In the genomic region with DNA sequence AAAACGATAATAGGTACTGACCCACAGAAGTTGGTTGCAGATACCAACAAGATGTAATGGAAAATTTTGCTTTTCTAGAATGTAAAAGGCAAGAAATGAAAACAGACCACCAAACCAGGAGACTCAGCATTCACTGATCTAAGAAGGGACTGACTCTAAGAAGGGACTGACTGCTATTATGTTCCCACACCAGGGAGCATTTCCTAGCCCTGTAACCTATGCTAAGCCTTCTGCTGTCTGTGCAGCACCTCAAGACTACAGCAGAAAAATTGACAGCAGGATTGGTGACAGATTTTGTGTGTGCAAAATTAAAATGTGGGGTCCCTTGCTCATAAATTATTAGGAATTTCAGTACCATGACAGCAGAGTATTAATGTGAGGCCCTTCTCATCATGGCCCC, we compare ENCODE assay signal across 19 cellular contexts.
DNase-seq lines count a peak whose midpoint lies in the region; ATAC-seq, FAIRE-seq and TF ChIP-seq lines count a peak whose summit lies in the region.
"Had no signal": no experiment of that assay in that cellular context is flagged by ENCODE, and none has a peak within 500 bp of the region (broad histone marks: within the 10 kb centered on the region; RNA-seq: fewer than 3 reads in every experiment).

No MANE protein-coding gene starts in this region.

- ATAC-seq in GM23338 (peak; percentile 68), GM12878 (no peak), SK-N-SH treated with all-trans-retinoic acid at 6 μM for 48 hours (no peak), HG03196 (IDR thresholded peaks at IDR 0.05; ENCODE audit: unreplicated experiment) (no peak)

- intact Hi-C loops in GM12878 (cut with micrococcal nuclease; ENCODE audit: unreplicated experiment): no loop called here

- no peaks in the 10 kb centered on the region for H3K9me2 ChIP-seq in GM23338 (ENCODE audit: insufficient read depth)

- H3K27me3 Mint-ChIP-seq in GM23338 (ENCODE audit: insufficient read depth, low read depth, poor library complexity): no peaks in the 10 kb centered on the region
- H3K27me3 Mint-ChIP-seq: CD4-positive, alpha-beta memory T cell had no signal

- no peak overlapping the region for H3K4me3 Mint-ChIP-seq in GM23338
- H3K4me3 Mint-ChIP-seq: CD4-positive, alpha-beta memory T cell had no signal

- H3K27me3 ChIP-seq in GM23338 (ENCODE audit: insufficient read depth): no peaks in the 10 kb centered on the region
- H3K27me3 ChIP-seq in GM12878 (replicated peaks in 1 of 2; ENCODE audit: control insufficient read depth in 2 of 2, insufficient read depth in 2 of 2, low read length in 1 of 2): no peaks in the 10 kb centered on the region

- H3K36me3 ChIP-seq in GM23338 (ENCODE audit: insufficient read depth): no peaks in the 10 kb centered on the region
- H3K36me3 ChIP-seq in GM12878 (ENCODE audit: control insufficient read depth in 2 of 2, insufficient read depth in 2 of 2, low read length in 1 of 2): no peaks in the 10 kb centered on the region

- RAD21 ChIA-PET in GM12878 (lab: Charles Lee; ENCODE audit: unreplicated experiment): no interaction called here

- no peaks in the 10 kb centered on the region for H3K4me1 ChIP-seq in GM23338 (ENCODE audit: insufficient read depth)
- H3K4me1 ChIP-seq in GM12878 (ENCODE audit: control insufficient read depth, insufficient read depth, low read length): no peaks in the 10 kb centered on the region; the same call in 1 of the 2 replicates

- no peak overlapping the region for H3K4me3 ChIP-seq in GM23338
- H3K4me3 ChIP-seq in GM12878: no peak overlapping the region

- no peak for TF ChIP-seq POLR2A in GM12878 (IDR thresholded peaks at IDR 0.05; ENCODE audit: low read depth, low read length)

- H3K4me2 ChIP-seq in GM23338 (no peak overlapping the region), GM12878 (ENCODE audit: control insufficient read depth, insufficient read depth) (no peak overlapping the region)

- no peaks in the 10 kb centered on the region for H4K20me1 ChIP-seq in GM23338 (replicated peaks; ENCODE audit: insufficient read depth)
- no peaks in the 10 kb centered on the region for H4K20me1 ChIP-seq in GM12878 (ENCODE audit: control insufficient read depth, insufficient read depth)

- TF ChIP-seq CTCF in GM23338 (conservative IDR thresholded peaks at IDR 0.05; ENCODE audit: low read depth in 2 of 2) (no peak), GM12878 (IDR thresholded peaks at IDR 0.05 in 2 of 3, conservative IDR thresholded peaks at IDR 0.05 in 1 of 3; ENCODE audit: control insufficient read depth in 2 of 3, extremely low read depth in 1 of 3, insufficient read depth in 1 of 3, low read depth in 3 of 3, low read length in 3 of 3) (no peak)

- in situ Hi-C loops in G401 (cut with HindIII; ENCODE audit: low sequenced_read_pairs): no loop called here
- in situ Hi-C loops in GM12878 (cut with MboI): no loop called here

- no peaks in the 10 kb centered on the region for H3K36me3 Mint-ChIP-seq in GM23338 (ENCODE audit: low read depth)
- H3K36me3 Mint-ChIP-seq: CD4-positive, alpha-beta memory T cell had no signal

- SMC1A ChIA-PET in GM12878 (lab: Charles Lee; ENCODE audit: uncharacterized antibody, unreplicated experiment): interaction anchor here (0.7 kb wide), 1 partner anchor 23 kb away, joined by 3 read pairs; no protein-coding TSS in a partner anchor

- no peak for TF ChIP-seq EP300 in GM12878 (IDR thresholded peaks at IDR 0.05; ENCODE audit: borderline replicate concordance in 1 of 2, control insufficient read depth in 1 of 2, low read depth in 2 of 2, low read length in 2 of 2)

- H3K9ac ChIP-seq in GM12878 (ENCODE audit: control insufficient read depth, insufficient read depth, low read length): no peak overlapping the region

- H3K27ac ChIP-seq in GM23338 (ENCODE audit: low read depth): no peak overlapping the region
- no peak overlapping the region for H3K27ac ChIP-seq in GM12878 (ENCODE audit: control insufficient read depth, insufficient read depth)

- no peak overlapping the region for H3K27ac Mint-ChIP-seq in GM23338
- H3K27ac Mint-ChIP-seq: CD4-positive, alpha-beta memory T cell had no signal

- H3K9me3 ChIP-seq in GM12878 (replicated peaks; ENCODE audit: control insufficient read depth, insufficient read depth, low read length): no peaks in the 10 kb centered on the region; the same call in 2 of the 3 replicates

- no peaks in the 10 kb centered on the region for H3K9me3 Mint-ChIP-seq in GM23338

- no TSS peak for BruUV-seq in GM12878 (replicated peaks; lab: Mats Ljungman, UMichigan)

- no peaks in the 10 kb centered on the region for H3F3A ChIP-seq in GM23338 (replicated peaks; ENCODE audit: low read depth)

- no peak for TF ChIP-seq RAD21 in GM12878 (IDR thresholded peaks at IDR 0.05; ENCODE audit: insufficient read depth, low read depth, low read length)

- FAIRE-seq in GM12878 (lab: Jason Lieb, UNC): no peak
- FAIRE-seq: GM18507, H1 had no signal

- 0 out of 3 replicates have a peak, but pooled peaks cover 5% of the 10 kb centered on the region for H3K4me1 Mint-ChIP-seq in GM23338
- H3K4me1 Mint-ChIP-seq: CD4-positive, alpha-beta memory T cell had no signal

- H3K79me2 ChIP-seq in GM23338 (replicated peaks; ENCODE audit: insufficient read depth) (no peaks in the 10 kb centered on the region), GM12878 (ENCODE audit: control insufficient read depth, insufficient read depth, low read length) (no peaks in the 10 kb centered on the region)

- H2AFZ ChIP-seq in GM23338: no peak overlapping the region
- peak overlapping the region; percentile 59; the same call in 1 of the 2 replicates for H2AFZ ChIP-seq in GM12878 (ENCODE audit: control insufficient read depth, low read depth, low read length)

- POLR2A ChIA-PET in GM12878 (lab: Charles Lee): no interaction called here

- DNase-seq in G401 (ENCODE audit: low spot score): peak; percentile 70
- DNase-seq in GM23338 (ENCODE audit: low spot score): no peak
- DNase-seq in GM12878 (ENCODE audit: low read depth, low spot score): no peak
- DNase-seq in cerebellum (ENCODE audit: low spot score): peak; percentile 24
- DNase-seq in A172 (ENCODE audit: low spot score): no peak
- DNase-seq in NCI-H146 (lab: John Stamatoyannopoulos, UW): no peak
- DNase-seq: 8988T; Calu3; CD4-positive, alpha-beta memory T cell; COR-L47; DMS79; EL; GF-D8; H7; HCEC 1CT had no signal

- CTCF ChIA-PET in GM12878 (lab: Yijun Ruan, JAX): no interaction called here

- 0% methylated on average over 1 of the region's 1 CpG for WGBS in GM12878 (ENCODE audit: insufficient coverage, insufficient replicate concordance, low lambda C conversion rate, missing lambda C conversion rate)

TF ChIP-seq in GM23338, 12 proteins besides CTCF, POLR2A, EP300 and RAD21 (continues in another document):
- TF ChIP-seq EZH2 (IDR thresholded peaks at IDR 0.05; ENCODE audit: low read depth, unreplicated experiment): no peak
- no peak for TF ChIP-seq POLR2AphosphoS5 (IDR thresholded peaks at IDR 0.05; ENCODE audit: low read depth)
- TF ChIP-seq JUNB (IDR thresholded peaks at IDR 0.05; ENCODE audit: unreplicated experiment): no peak
- no peak for TF ChIP-seq ZNF114 (CRISPR knock-in tag; IDR thresholded peaks at IDR 0.05)
- TF ChIP-seq EZH2phosphoT487 (IDR thresholded peaks at IDR 0.05; ENCODE audit: unreplicated experiment): no peak

TF ChIP-seq in GM12878, 131 proteins besides CTCF, POLR2A, EP300 and RAD21 (continues in another document):
- TF ChIP-seq SUPT20H (IDR thresholded peaks at IDR 0.05; ENCODE audit: borderline replicate concordance, control insufficient read depth, low read depth, low read length): no peak
- no peak for TF ChIP-seq RELA (IDR thresholded peaks at IDR 0.05; ENCODE audit: borderline replicate concordance, partially characterized antibody)
- no peak for TF ChIP-seq CBX5 (IDR thresholded peaks at IDR 0.05; ENCODE audit: low read depth)
- no peak for TF ChIP-seq TCF12 (IDR thresholded peaks at IDR 0.05; ENCODE audit: low read depth, low read length)
- no peak for TF ChIP-seq ZBTB33 (IDR thresholded peaks at IDR 0.05)
- no peak for TF ChIP-seq MYC (IDR thresholded peaks at IDR 0.05; ENCODE audit: insufficient read depth, insufficient read length, insufficient replicate concordance, low read length, severe bottlenecking)

TF ChIP-seq in SK-N-SH treated with all-trans-retinoic acid at 6 μM for 48 hours, 23 proteins besides CTCF, POLR2A, EP300 and RAD21 (continues in another document):
- no peak for TF ChIP-seq CSDC2 (CRISPR knock-in tag; IDR thresholded peaks at IDR 0.05)
- TF ChIP-seq PPARA (CRISPR knock-in tag; IDR thresholded peaks at IDR 0.05; ENCODE audit: borderline replicate concordance): no peak
- TF ChIP-seq RARB (CRISPR knock-in tag; IDR thresholded peaks at IDR 0.05): no peak
- TF ChIP-seq OSR1 (CRISPR knock-in tag; IDR thresholded peaks at IDR 0.05): no peak
- TF ChIP-seq ZFP3 (CRISPR knock-in tag; IDR thresholded peaks at IDR 0.05): no peak
- no peak for TF ChIP-seq ZNF565 (CRISPR knock-in tag; conservative IDR thresholded peaks at IDR 0.05; ENCODE audit: low read depth)
- no peak for TF ChIP-seq BACH2 (CRISPR knock-in tag; IDR thresholded peaks at IDR 0.05; ENCODE audit: borderline replicate concordance)
- no peak for TF ChIP-seq GLIS3 (CRISPR knock-in tag; IDR thresholded peaks at IDR 0.05)
- TF ChIP-seq CREB5 (CRISPR knock-in tag; IDR thresholded peaks at IDR 0.05; ENCODE audit: low read depth): no peak
- TF ChIP-seq ZNF8 (CRISPR knock-in tag; IDR thresholded peaks at IDR 0.05): no peak
- TF ChIP-seq SNAI2 (CRISPR knock-in tag; IDR thresholded peaks at IDR 0.05): no peak

Comparison
In these comparisons a context has a peak if more than half of its experiments do, and no peak if none do; other contexts are left out.
1. DNase-seq: peak in G401 (single experiment) and cerebellum (single experiment); none in GM23338 (single experiment), GM12878 (single experiment), A172 (single experiment) and NCI-H146 (single experiment).